Comparison of ENCODE assay signal across 28 cellular contexts in the genomic region with DNA sequence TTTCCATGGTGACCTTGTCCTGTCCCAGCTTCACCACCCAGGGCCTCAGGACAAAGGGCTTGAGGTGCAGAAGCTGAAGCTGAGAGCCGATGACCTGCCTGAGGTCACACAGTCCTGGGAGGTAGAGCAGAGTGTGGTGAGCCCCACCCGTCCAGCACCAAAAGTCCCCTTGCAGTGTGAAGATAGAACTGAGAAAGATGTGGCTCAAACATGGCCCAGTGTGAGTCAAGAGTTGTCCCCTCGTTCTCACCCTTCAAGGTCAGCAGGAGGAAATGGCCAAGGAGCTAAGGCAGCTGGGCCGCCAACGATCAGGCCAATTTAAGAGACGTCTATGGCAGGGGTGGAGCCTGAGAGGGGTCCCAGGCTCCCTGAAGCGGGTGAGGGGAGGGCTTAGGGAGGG.
"Had no signal": no experiment of that assay in that cellular context is flagged by ENCODE, and none has a peak within 500 bp of the region (broad histone marks: within the 10 kb centered on the region; RNA-seq: fewer than 3 reads in every experiment).

No MANE protein-coding gene starts in this region.

- H3K27me3 ChIP-seq: testis, thyroid gland, tibial nerve, transverse colon, upper lobe of left lung, upper lobe of right lung, uterus, vagina had no signal

- H3K36me3 Mint-ChIP-seq: stimulated activated effector memory CD8-positive, alpha-beta T cell treated with anti-CD3 and anti-CD28 coated beads, Interleukin-12 subunit alpha, Interleukin-12 subunit beta, amount 100 ng/mL, for 72 hours; stimulated activated naive B cell treated with anti-CD40 and anti-IgM and Interleukin-4, amounts not matched to agents 10 μg/mL and 1 μg/mL and 100 μg/mL, for 72 hours; type B pancreatic cell had no signal

- H3K4me1 Mint-ChIP-seq: stimulated activated effector memory CD8-positive, alpha-beta T cell treated with anti-CD3 and anti-CD28 coated beads, Interleukin-12 subunit alpha, Interleukin-12 subunit beta, amount 100 ng/mL, for 72 hours; stimulated activated naive B cell treated with anti-CD40 and anti-IgM and Interleukin-4, amounts not matched to agents 10 μg/mL and 1 μg/mL and 100 μg/mL, for 72 hours; stimulated activated naive CD8-positive, alpha-beta T cell treated with anti-CD3 and anti-CD28 coated beads, Interleukin-15, amount 100 ng/mL, for 72 hours had no signal

- DNase-seq: stimulated activated CD4-positive, alpha-beta T cell treated with anti-CD3 and anti-CD28 coated beads, Interleukin-2, amount 100 ng/mL, for 24 hours; stimulated activated CD4-positive, alpha-beta T cell treated with anti-CD3 and anti-CD28 coated beads, Interleukin-2, amount 100 ng/mL, for 48 hours; stimulated activated CD4-positive, alpha-beta T cell treated with anti-CD3 and anti-CD28 coated beads, Interleukin-4, amount 100 ng/mL, for 1 hour; stimulated activated CD4-positive, alpha-beta T cell treated with anti-CD3 and anti-CD28 coated beads, Interleukin-4, amount 100 ng/mL, for 24 hours; stimulated activated CD4-positive, alpha-beta T cell treated with anti-CD3 and anti-CD28 coated beads, Interleukin-4, amount 100 ng/mL, for 4 hours; stimulated activated CD8-positive, alpha-beta memory T cell treated with anti-CD3 and anti-CD28 coated beads, Interleukin-4, amount 100 ng/mL, for 48 hours; stimulated activated naive B cell treated with anti-CD40 and anti-IgM and Interleukin-4, amounts not matched to agents 10 μg/mL and 1 μg/mL and 100 μg/mL, for 72 hours; stimulated activated naive CD4-positive, alpha-beta T cell; stimulated activated naive CD4-positive, alpha-beta T cell treated with Interleukin-2 at 50 U/mL for 16 hours; stimulated activated naive CD8-positive, alpha-beta T cell treated with anti-CD3 and anti-CD28 coated beads, Interleukin-15, amount 100 ng/mL, for 72 hours; stimulated activated naive CD8-positive, alpha-beta T cell treated with anti-CD3 and anti-CD28 coated beads, Interleukin-15, Interleukin-2, amounts not matched to agents 100 U/mL and 50 U/mL, for 24 hours; stomach; substantia nigra; testis; thyroid gland; tibial artery; transverse colon; upper lobe of left lung; upper lobe of right lung; uterus had no signal

- H3K9me3 ChIP-seq: suprapubic skin, testis, thoracic aorta, thyroid gland, tibial artery, transverse colon, upper lobe of left lung, upper lobe of right lung, uterus, vagina had no signal

- H3K27ac ChIP-seq: stomach, suprapubic skin, testis, thoracic aorta, thyroid gland, tibial artery, tibial nerve, transverse colon, upper lobe of left lung, upper lobe of right lung, uterus, vagina had no signal

- H3K9me3 Mint-ChIP-seq: stimulated activated naive B cell treated with anti-CD40 and anti-IgM and Interleukin-4, amounts not matched to agents 10 μg/mL and 1 μg/mL and 100 μg/mL, for 72 hours; stimulated activated naive CD8-positive, alpha-beta T cell treated with anti-CD3 and anti-CD28 coated beads, Interleukin-15, Interleukin-2, amounts not matched to agents 100 ng/mL and 50 ng/mL, for 24 hours had no signal

- H3K27ac Mint-ChIP-seq: stimulated activated effector memory CD8-positive, alpha-beta T cell treated with anti-CD3 and anti-CD28 coated beads, Interleukin-12 subunit alpha, Interleukin-12 subunit beta, amount 100 ng/mL, for 72 hours; stimulated activated naive B cell treated with anti-CD40 and anti-IgM and Interleukin-4, amounts not matched to agents 10 μg/mL and 1 μg/mL and 100 μg/mL, for 72 hours; stimulated activated naive CD8-positive, alpha-beta T cell treated with anti-CD3 and anti-CD28 coated beads, Interleukin-15, Interleukin-2, amounts not matched to agents 100 ng/mL and 50 ng/mL, for 24 hours; type B pancreatic cell had no signal

- H3K4me1 ChIP-seq: testis, tibial artery, upper lobe of left lung, upper lobe of right lung, uterus had no signal

- H3K36me3 ChIP-seq: stomach, suprapubic skin, thoracic aorta, thyroid gland, tibial artery, tibial nerve, transverse colon, upper lobe of left lung, upper lobe of right lung, uterus, vagina had no signal

- FAIRE-seq: urothelium cell line had no signal

- H3K4me3 ChIP-seq: stomach, suprapubic skin, testis, thoracic aorta, thyroid gland, tibial artery, tibial nerve, transverse colon, upper lobe of left lung, upper lobe of right lung, uterus, vagina had no signal

- ATAC-seq: stimulated activated effector memory CD8-positive, alpha-beta T cell treated with anti-CD3 and anti-CD28 coated beads, Interleukin-12 subunit alpha, Interleukin-12 subunit beta, amount 100 ng/mL, for 72 hours; stimulated activated naive B cell treated with anti-CD40 and anti-IgM and Interleukin-4, amounts not matched to agents 10 μg/mL and 1 μg/mL and 100 μg/mL, for 72 hours; stimulated activated naive CD8-positive, alpha-beta T cell treated with anti-CD3 and anti-CD28 coated beads, Interleukin-15, amount 100 ng/mL, for 72 hours; stimulated activated naive CD8-positive, alpha-beta T cell treated with anti-CD3 and anti-CD28 coated beads, Interleukin-15, Interleukin-2, amounts not matched to agents 100 U/mL and 50 U/mL, for 24 hours; upper lobe of right lung had no signal

- H3K4me3 Mint-ChIP-seq: stimulated activated effector memory CD8-positive, alpha-beta T cell treated with anti-CD3 and anti-CD28 coated beads, Interleukin-12 subunit alpha, Interleukin-12 subunit beta, amount 100 ng/mL, for 72 hours; stimulated activated naive B cell treated with anti-CD40 and anti-IgM and Interleukin-4, amounts not matched to agents 10 μg/mL and 1 μg/mL and 100 μg/mL, for 72 hours; stimulated activated naive CD8-positive, alpha-beta T cell treated with anti-CD3 and anti-CD28 coated beads, Interleukin-15, amount 100 ng/mL, for 72 hours; stimulated activated naive CD8-positive, alpha-beta T cell treated with anti-CD3 and anti-CD28 coated beads, Interleukin-15, Interleukin-2, amounts not matched to agents 100 ng/mL and 50 ng/mL, for 24 hours; type B pancreatic cell had no signal
